8 cellular contexts compared by ENCODE assay signal in the genomic region with DNA sequence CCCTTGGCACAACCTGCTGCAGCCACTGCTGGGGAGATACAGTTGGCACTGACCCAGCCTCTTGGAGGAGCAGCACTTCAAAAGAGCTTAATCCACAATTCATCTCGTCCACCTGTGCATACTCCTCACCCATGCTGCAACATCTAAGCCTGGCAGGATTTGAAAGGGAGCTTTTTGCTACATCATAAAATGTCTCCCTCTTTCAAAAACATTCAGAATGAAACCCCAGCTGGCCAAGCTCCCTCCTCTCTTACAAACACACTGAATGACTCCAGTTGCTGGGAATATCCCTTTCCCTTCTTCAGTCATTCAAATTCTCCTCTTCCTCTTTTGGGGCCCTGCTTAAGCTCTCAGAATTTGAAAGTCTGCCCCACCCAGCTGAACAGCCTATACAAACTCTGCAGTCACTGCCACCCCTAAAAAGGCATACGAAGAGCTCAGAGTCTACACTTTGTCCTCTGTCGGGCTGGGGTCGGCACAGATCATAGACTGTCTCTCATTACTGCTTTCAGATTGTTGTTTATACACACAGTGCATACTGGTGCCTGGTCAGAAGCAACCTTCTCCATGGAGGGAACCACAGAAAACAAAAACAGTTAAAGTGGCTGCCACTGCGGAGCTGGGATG. TPM values are rescaled to one million over a fixed set of nuclear protein-coding genes. Genes with fewer than 3 reads are reported as not detected.
DNase-seq lines count a peak whose midpoint lies in the region; ATAC-seq and TF ChIP-seq lines count a peak whose summit lies in the region.

No MANE protein-coding gene starts in this region.

- no peaks in the 10 kb centered on the region for H3K9me2 ChIP-seq in PC-9 (ENCODE audit: insufficient read depth)

- peak overlapping the region; percentile 16; the same call in 1 of the 2 replicates for H3K27ac ChIP-seq in PC-9
- peak overlapping the region; percentile 39 to 53 for H3K27ac ChIP-seq in right atrium auricular region

- H3K9me3 ChIP-seq in PC-9 (ENCODE audit: insufficient read depth, low read depth) (no peaks in the 10 kb centered on the region), right atrium auricular region (no peaks in the 10 kb centered on the region)

- no peaks in the 10 kb centered on the region for H3K4me1 ChIP-seq in PC-9 (replicated peaks; ENCODE audit: insufficient read depth)
- peaks cover 0 to 22% of the 10 kb centered on the region in 2 donors for H3K4me1 ChIP-seq in right atrium auricular region

- peak; percentile 60 for ATAC-seq in GM21619 (IDR thresholded peaks at IDR 0.05; ENCODE audit: unreplicated experiment)
- ATAC-seq in GM18520 (IDR thresholded peaks at IDR 0.05; ENCODE audit: unreplicated experiment), result no peak

- no peak overlapping the region for H3K4me2 ChIP-seq in PC-9

- DNase-seq in D341Med (ENCODE audit: low spot score), result peak; percentile 59
- DNase-seq in PC-9, result no peak
- DNase-seq in right atrium auricular region (ENCODE audit: low spot score), result no peak
- no peak for DNase-seq in stimulated activated naive CD4-positive, alpha-beta T cell treated with Interleukin-2 at 50 U/mL for 16 hours (lab: John Stamatoyannopoulos, UW)
- no peak for DNase-seq in NCI-H1436 (lab: John Stamatoyannopoulos, UW)
- DNase-seq in NK-92 (lab: John Stamatoyannopoulos, UW; ENCODE audit: unreplicated experiment), result no peak

- CTCF ChIA-PET in PC-9 (lab: Charles Lee), result no interaction called here

- no TSS peak for BruUV-seq in PC-9 (replicated peaks; lab: Mats Ljungman, UMichigan)

- POLR2A ChIA-PET in PC-9 (lab: Charles Lee; ENCODE audit: unreplicated experiment), result no interaction called here

- no peak overlapping the region for H2AFZ ChIP-seq in PC-9

- H3K27me3 ChIP-seq in PC-9 (ENCODE audit: insufficient read depth, low read depth) (no peaks in the 10 kb centered on the region), right atrium auricular region (no peaks in the 10 kb centered on the region)

- H3K36me3 ChIP-seq in PC-9 (ENCODE audit: low read depth) (peaks cover 51% of the 10 kb centered on the region), right atrium auricular region (peaks cover 80% of the 10 kb centered on the region)

- TF ChIP-seq CTCF in PC-9 (conservative IDR thresholded peaks at IDR 0.05) (no peak), right atrium auricular region (IDR thresholded peaks at IDR 0.05) (no peak)

- H3F3A ChIP-seq in PC-9 (ENCODE audit: insufficient read depth, low read depth), result peaks cover 83% of the 10 kb centered on the region

- H3K4me3 ChIP-seq in PC-9 (no peak overlapping the region), right atrium auricular region (no peak overlapping the region)

- H3K79me2 ChIP-seq in PC-9 (ENCODE audit: low read depth), result peaks cover 33% of the 10 kb centered on the region

- peaks cover 11% of the 10 kb centered on the region; the same call in 1 of the 2 replicates for H4K20me1 ChIP-seq in PC-9 (ENCODE audit: insufficient read depth)

- intact Hi-C loops in PC-9 (cut with micrococcal nuclease; ENCODE audit: unreplicated experiment), result no loop called here

RNA-seq across cellular contexts. Expression of gene C5orf15, which starts 8.8 kb away (rescaled TPM):
- total RNA-seq in PC-9 (2021) (24.4 and 45.0 TPM in 2 replicates), right atrium auricular region (10 to 100 TPM; 32.6 to 59.8 TPM)

RNA-seq across cellular contexts. Expression of gene VDAC1, which starts 27.5 kb away (rescaled TPM):
- total RNA-seq in PC-9 (2021) (157 and 228 TPM in 2 replicates), right atrium auricular region (100 to 1,000 TPM; 263 to 394 TPM)
